16 cellular contexts compared by ENCODE assay signal in genomic region chr1:205191127-205191577, GRCh38. TPM values are rescaled to one million over a fixed set of nuclear protein-coding genes. Genes with fewer than 3 reads are reported as not detected.
DNase-seq lines count a peak whose midpoint lies in the region; TF ChIP-seq lines count a peak whose summit lies in the region.
"Had no signal": no experiment of that assay in that cellular context is flagged by ENCODE, and none has a peak within 500 bp of the region (broad histone marks: within the 10 kb centered on the region; RNA-seq: fewer than 3 reads in every experiment).

No MANE protein-coding gene starts in this region.

- WGBS in GM23248 (ENCODE audit: low coverage in 1 of 2, low lambda C conversion rate in 2 of 2, missing lambda C conversion rate in 2 of 2), 2 experiments, result 7 to 11% methylated on average over 6 of the region's 6 CpGs
- WGBS in adrenal gland, 4 donors, result 30 to 47% (median 37%) methylated on average over 6 of the region's 6 CpGs

- no peaks in the 10 kb centered on the region for H3K9me2 ChIP-seq in GM23248 (ENCODE audit: insufficient read depth)

- H2AFZ ChIP-seq in GM23248, result 0 out of 2 replicates have a peak overlapping the region, but pooled peaks have one; percentile 12

- no peak for TF ChIP-seq CTCF in adrenal gland (IDR thresholded peaks at IDR 0.05)

- peaks cover 100% of the 10 kb centered on the region for H3K79me2 ChIP-seq in GM23248 (ENCODE audit: insufficient read depth)

- H4K20me1 ChIP-seq in GM23248 (ENCODE audit: insufficient read depth), result 0 out of 2 replicates have a peak, but pooled peaks cover 7% of the 10 kb centered on the region

- no peaks in the 10 kb centered on the region for H3K9me3 ChIP-seq in GM23248 (ENCODE audit: low read depth)
- no peaks in the 10 kb centered on the region for H3K9me3 ChIP-seq in adrenal gland (replicated peaks in 1 of 3)
- no peaks in the 10 kb centered on the region for H3K9me3 ChIP-seq in iPS-15b (ENCODE audit: control insufficient read depth, insufficient read depth, low read length)
- no peaks in the 10 kb centered on the region for H3K9me3 ChIP-seq in HAP-1
- H3K9me3 ChIP-seq: tibial artery had no signal

- peaks cover 12% of the 10 kb centered on the region for H3K4me1 ChIP-seq in GM23248 (ENCODE audit: insufficient read depth)
- H3K4me1 ChIP-seq in adrenal gland (replicated peaks in 1 of 2), result peaks cover 14 to 49% of the 10 kb centered on the region in 2 donors
- H3K4me1 ChIP-seq in iPS-15b (ENCODE audit: control insufficient read depth, insufficient read depth, low read length), result peaks cover 61% of the 10 kb centered on the region
- peaks cover 7% of the 10 kb centered on the region for H3K4me1 ChIP-seq in HAP-1

- H3K9ac ChIP-seq in GM23248 (0 out of 2 replicates have a peak overlapping the region, but pooled peaks have one; percentile 0), iPS-15b (ENCODE audit: low read depth, low read length) (no peak overlapping the region)

- H3K4me3 ChIP-seq in GM23248, result peak overlapping the region; percentile 30
- H3K4me3 ChIP-seq in adrenal gland, result peak overlapping the region in 1 of 4 donors; percentile 9
- peak overlapping the region; percentile 10 for H3K4me3 ChIP-seq in iPS-15b (ENCODE audit: low read depth, low read length)
- H3K4me3 ChIP-seq in HAP-1, result no peak overlapping the region
- H3K4me3 ChIP-seq: tibial artery had no signal

- intact Hi-C loops in adrenal gland (cut with DNase I), result no loop called here

- 0 out of 2 replicates have a peak, but pooled peaks cover 6% of the 10 kb centered on the region for H3F3A ChIP-seq in GM23248 (ENCODE audit: insufficient read depth)

- DNase-seq in GM23248 (peak; percentile 43), adrenal gland (peak; percentile 42 to 71 (median 66)), pons (ENCODE audit: low spot score) (peak; percentile 40), GDM1 (lab: John Stamatoyannopoulos, UW) (no peak), Kasumi-1 (lab: John Stamatoyannopoulos, UW) (no peak), HAP-1 (ENCODE audit: low spot score in 2 of 2) (no peak)
- DNase-seq in activated T-cell treated with anti-CD3 and anti-CD28 coated beads, Interleukin-2, amount 50 U/mL, for 1 hour, result no peak
- DNase-seq: activated CD4-positive, alpha-beta memory T cell treated with anti-CD3 and anti-CD28 coated beads for 36 hours; activated effector memory CD4-positive, alpha-beta T cell treated with anti-CD3 and anti-CD28 coated beads, Interleukin-2, amount 50 U/mL, for 16 hours; cerebellar nuclear complex; naive thymus-derived CD8-positive, alpha-beta T cell; small intestine; T-helper 17 cell; tibial artery had no signal

- H3K27me3 ChIP-seq in GM23248 (replicated peaks; ENCODE audit: insufficient read depth) (no peaks in the 10 kb centered on the region), adrenal gland (no peaks in the 10 kb centered on the region), iPS-15b (ENCODE audit: control insufficient read depth, insufficient read depth, low read length) (no peaks in the 10 kb centered on the region), HAP-1 (ENCODE audit: low read depth) (no peaks in the 10 kb centered on the region)
- H3K27me3 ChIP-seq: tibial artery had no signal

- in situ Hi-C loops in GM23248 (cut with MboI) (no loop called here), HAP-1 (cut with MboI; ENCODE audit: low sequenced_read_pairs) (no loop called here)

- TF ChIP-seq POLR2A in adrenal gland (IDR thresholded peaks at IDR 0.05), result no peak

- peak overlapping the region; percentile 57 for H3K4me2 ChIP-seq in GM23248 (ENCODE audit: unreplicated experiment)

- H3K36me3 ChIP-seq in GM23248 (ENCODE audit: low read depth) (no peaks in the 10 kb centered on the region), adrenal gland (replicated peaks in 1 of 2) (peaks cover 0 to 12% of the 10 kb centered on the region in 2 donors), iPS-15b (ENCODE audit: control insufficient read depth, insufficient read depth, low read length) (no peaks in the 10 kb centered on the region), HAP-1 (replicated peaks) (peaks cover 3% of the 10 kb centered on the region; the same call in 1 of the 2 replicates)

- peak overlapping the region; percentile 46; the same call in 1 of the 2 replicates for H3K27ac ChIP-seq in GM23248
- H3K27ac ChIP-seq in adrenal gland, result peak overlapping the region in 3 of 5 donors; percentile 38 to 58 (median 38)
- H3K27ac ChIP-seq: HL-60, tibial artery had no signal

RNA-seq across cellular contexts. Expression of gene DSTYK, which starts 20.4 kb away (rescaled TPM):
- total RNA-seq in GM23248 (2014; rRNA removed; shearing (Covaris generic)), result 11.3 and 12.1 TPM in 2 replicates
- 9.8 and 10.6 TPM in 2 replicates for polyA plus RNA-seq in GM23248 (2016; fragmentation: Nextera tagmentation; extraction: Ambion mirVana)
- total RNA-seq in adrenal gland, result 10 to 100 TPM; 15.4 to 22.9 (median 17.8) TPM
- polyA plus RNA-seq in adrenal gland, result 10 to 100 TPM in 1 of 3 donors, 1 to 10 TPM in 2; 4.4 to 12.8 (median 6.7) TPM

RNA-seq across cellular contexts. Expression of gene TMCC2, which starts 36.6 kb away (rescaled TPM):
- total RNA-seq in GM23248 (2014; rRNA removed; shearing (Covaris generic)), result 1.7 and 2.7 TPM in 2 replicates
- 0.39 and 0.63 TPM in 2 replicates for polyA plus RNA-seq in GM23248 (2016; fragmentation: Nextera tagmentation; extraction: Ambion mirVana)
- 10 to 100 TPM in 3 of 8 donors, 1 to 10 TPM in 5; 2.3 to 33.2 (median 8.4) TPM for total RNA-seq in adrenal gland
- polyA plus RNA-seq in adrenal gland, result 10 to 100 TPM in 1 of 3 donors, 1 to 10 TPM in 2; 3.3 to 11.2 (median 3.3) TPM

Comparison
In these comparisons a context has a peak if more than half of its experiments do, and no peak if none do; other contexts are left out.
1. DNase-seq: peak in GM23248 (single experiment), adrenal gland (7 of 7) and pons (single experiment); none in GDM1 (single experiment), Kasumi-1 (0 of 2), HAP-1 (0 of 2) and activated T-cell treated with anti-CD3 and anti-CD28 coated beads, Interleukin-2, amount 50 U/mL, for 1 hour (single experiment).